In the genomic region with DNA sequence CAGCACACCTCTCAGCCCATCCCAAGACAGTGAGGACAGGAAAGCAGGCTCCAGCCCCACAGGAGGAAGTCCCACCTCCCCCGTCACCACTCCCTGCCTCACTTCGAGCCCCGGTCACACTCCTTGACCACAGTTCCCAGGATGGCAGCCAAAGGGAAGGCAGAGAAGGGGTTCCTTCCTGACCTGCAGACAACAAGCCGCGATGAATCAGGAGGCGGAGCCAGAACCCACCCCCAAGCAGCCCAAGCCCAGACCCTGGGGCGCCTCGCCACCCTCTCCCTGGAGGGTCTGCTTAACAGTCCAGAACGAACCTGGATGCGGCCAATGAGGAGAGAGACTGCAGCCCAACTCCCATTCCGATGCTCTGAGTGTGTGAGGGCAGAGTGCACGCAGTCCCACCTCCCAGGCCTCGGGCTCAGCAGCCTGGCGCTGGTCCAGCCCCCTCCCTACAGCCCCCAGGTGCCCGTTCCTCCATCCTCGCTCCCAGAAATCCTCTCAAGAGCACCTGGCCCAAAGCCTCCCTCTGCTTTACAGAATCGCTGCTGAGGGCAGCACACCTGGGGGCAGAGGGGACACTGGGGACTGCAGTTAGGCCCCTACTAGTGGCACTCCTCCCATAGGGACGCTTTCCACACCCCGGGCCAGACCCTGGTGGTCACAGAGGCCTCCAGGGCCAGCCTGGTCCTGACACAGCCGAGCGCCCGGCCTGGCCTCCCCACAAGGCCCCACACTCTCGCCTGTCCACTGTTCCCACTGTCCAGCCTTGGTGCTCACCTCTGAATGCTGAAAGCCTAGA, we compare ENCODE assay signal across 16 cellular contexts.
DNase-seq lines count a peak whose midpoint lies in the region; ATAC-seq, FAIRE-seq and TF ChIP-seq lines count a peak whose summit lies in the region.
"Had no signal": no experiment of that assay in that cellular context is flagged by ENCODE, and none has a peak within 500 bp of the region (broad histone marks: within the 10 kb centered on the region; RNA-seq: fewer than 3 reads in every experiment).

No MANE protein-coding gene starts in this region.

- H3K4me3 Mint-ChIP-seq in T-helper 17 cell, result no peak overlapping the region
- H3K4me3 Mint-ChIP-seq: activated naive CD4-positive, alpha-beta T cell treated with anti-CD3 and anti-CD28 coated beads, Interleukin-2, amount 50 U/mL, for 24 hours; B cell had no signal

- H3K4me3 ChIP-seq in kidney (ENCODE audit: low read length in 2 of 2) (no peak overlapping the region), spleen (no peak overlapping the region)
- H3K4me3 ChIP-seq: esophagus squamous epithelium, smooth muscle cell, suprapubic skin had no signal

- H3K27me3 ChIP-seq in spleen (replicated peaks in 1 of 7), result no peaks in the 10 kb centered on the region
- H3K27me3 ChIP-seq: esophagus squamous epithelium, suprapubic skin had no signal

- TF ChIP-seq POLR2A in spleen (IDR thresholded peaks at IDR 0.05), result no peak

- H3K27ac ChIP-seq in kidney (ENCODE audit: low read depth in 2 of 2, low read length in 2 of 2) (peak overlapping the region; percentile 11 to 52), spleen (no peak overlapping the region)
- H3K27ac ChIP-seq: esophagus squamous epithelium, suprapubic skin had no signal

- intact Hi-C loops in kidney (cut with DNase I) (no loop called here), spleen (cut with DNase I; ENCODE audit: low total_unique reads) (no loop called here)

- H3K9ac ChIP-seq in kidney (ENCODE audit: low read length in 2 of 2), result no peak overlapping the region

- no peak for ATAC-seq in T-helper 17 cell

- H3K27me3 Mint-ChIP-seq in T-helper 17 cell, result no peaks in the 10 kb centered on the region
- H3K27me3 Mint-ChIP-seq: activated naive CD4-positive, alpha-beta T cell treated with anti-CD3 and anti-CD28 coated beads, Interleukin-2, amount 50 U/mL, for 24 hours; B cell had no signal

- H3K27ac Mint-ChIP-seq in T-helper 17 cell, result peak overlapping the region; percentile 55
- H3K27ac Mint-ChIP-seq: activated naive CD4-positive, alpha-beta T cell treated with anti-CD3 and anti-CD28 coated beads, Interleukin-2, amount 50 U/mL, for 24 hours; B cell had no signal

- H3K36me3 Mint-ChIP-seq in T-helper 17 cell (ENCODE audit: low read depth), result peaks cover 11% of the 10 kb centered on the region

- DNase-seq in EH (ENCODE audit: low read depth), result peak; percentile 19
- no peak for DNase-seq in T-helper 17 cell
- DNase-seq in kidney, result peak; percentile 92
- DNase-seq in spleen, result peak; percentile 58
- DNase-seq in activated CD4-positive, alpha-beta T cell treated with anti-CD3 and anti-CD28 coated beads for 4 hours, result no peak
- DNase-seq in retina, result no peak
- DNase-seq in NCI-H1694 (lab: John Stamatoyannopoulos, UW), result no peak
- DNase-seq in globus pallidus (ENCODE audit: low spot score), result no peak
- DNase-seq: esophagus squamous epithelium, NCI-H2171, occipital lobe had no signal

- no peak for FAIRE-seq in kidney (lab: Jason Lieb, UNC)
- FAIRE-seq: GM12891 had no signal

- H3K9me3 ChIP-seq in T-helper 17 cell (ENCODE audit: control insufficient read depth, low read length, poor library complexity, severe bottlenecking) (no peaks in the 10 kb centered on the region), kidney (ENCODE audit: control insufficient read depth in 1 of 2, low read length in 2 of 2) (no peaks in the 10 kb centered on the region), spleen (no peaks in the 10 kb centered on the region)
- H3K9me3 ChIP-seq: esophagus squamous epithelium, suprapubic skin had no signal

- peaks cover 10% of the 10 kb centered on the region for H3K4me1 Mint-ChIP-seq in T-helper 17 cell
- H3K4me1 Mint-ChIP-seq: B cell had no signal

- peaks cover 0 to 4% of the 10 kb centered on the region in 2 donors for H3K36me3 ChIP-seq in kidney (ENCODE audit: control insufficient read depth in 1 of 2, insufficient read depth in 2 of 2, low read length in 2 of 2)
- H3K36me3 ChIP-seq in spleen, result peaks cover 0 to 59% (median 15%) of the 10 kb centered on the region in 6 donors

- H3K4me1 ChIP-seq in kidney (ENCODE audit: control insufficient read depth in 1 of 2, insufficient read depth in 1 of 2, low read depth in 1 of 2, low read length in 2 of 2) (peaks cover 8 to 18% of the 10 kb centered on the region in 2 donors), spleen (peaks cover 0 to 9% (median 0%) of the 10 kb centered on the region in 6 donors)
- H3K4me1 ChIP-seq: esophagus squamous epithelium had no signal

- WGBS in spleen, 5 donors, result 71 to 79% (median 74%) methylated on average over 22 to 23 of the region's 23 CpGs

- TF ChIP-seq CTCF in kidney (IDR thresholded peaks at IDR 0.05; ENCODE audit: borderline replicate concordance, extremely low read depth, insufficient read depth), result no peak
- no peak for TF ChIP-seq CTCF in spleen (IDR thresholded peaks at IDR 0.05 in 8 of 11, conservative IDR thresholded peaks at IDR 0.05 in 3 of 11)

Comparison
In these comparisons a context has a peak if more than half of its experiments do, and no peak if none do; other contexts are left out.
1. DNase-seq: peak in EH (single experiment), kidney (single experiment) and spleen (single experiment); none in T-helper 17 cell (0 of 3), activated CD4-positive, alpha-beta T cell treated with anti-CD3 and anti-CD28 coated beads for 4 hours (0 of 2), retina (single experiment), NCI-H1694 (single experiment) and globus pallidus (single experiment).
2. H3K27ac ChIP-seq: peak in kidney (2 of 2); none in spleen (0 of 8).